13 cellular contexts compared by ENCODE assay signal in the genomic region with DNA sequence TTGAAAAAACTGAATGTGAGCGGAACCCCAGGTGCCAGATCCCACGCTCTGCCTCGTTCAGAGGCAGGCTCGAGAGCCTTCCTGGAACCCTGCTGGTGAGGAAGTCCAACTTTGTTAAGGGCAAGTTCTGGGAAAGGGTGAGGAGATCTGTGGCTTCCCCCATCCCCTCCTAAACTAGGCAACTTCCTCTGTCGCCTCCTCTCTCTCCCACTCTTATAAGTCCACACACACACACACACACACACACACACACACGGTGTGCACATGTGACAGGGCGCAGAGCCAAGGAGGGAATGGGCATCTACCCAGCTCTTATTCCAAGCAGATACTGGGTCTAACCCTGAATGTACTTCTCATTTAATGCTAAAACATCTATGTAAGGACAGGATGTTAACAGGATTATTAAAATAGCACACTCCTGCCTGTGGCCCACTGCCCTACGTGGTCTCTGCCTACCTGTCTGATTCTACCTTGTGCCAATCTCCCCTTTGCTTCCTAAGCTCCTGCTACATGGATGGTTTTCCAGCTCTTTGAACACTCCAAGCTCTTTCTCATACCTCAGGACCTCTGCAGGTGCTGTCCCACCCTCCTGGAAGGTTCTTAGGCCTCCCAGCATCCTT.
DNase-seq lines count a peak whose midpoint lies in the region; ATAC-seq and TF ChIP-seq lines count a peak whose summit lies in the region.
"Had no signal": no experiment of that assay in that cellular context is flagged by ENCODE, and none has a peak within 500 bp of the region (broad histone marks: within the 10 kb centered on the region; RNA-seq: fewer than 3 reads in every experiment).

No MANE protein-coding gene starts in this region.

- POLR2A ChIA-PET in activated CD4-positive, alpha-beta T cell treated with anti-CD3 and anti-CD28 coated beads for 36 hours (lab: Charles Lee) = interaction anchor here (0.6 kb wide), 1 partner anchor 27 kb away, joined by 3 read pairs; no protein-coding TSS in a partner anchor

- TF ChIP-seq EP300 in gastroesophageal sphincter (IDR thresholded peaks at IDR 0.05) = no peak

- H3K27me3 ChIP-seq in gastroesophageal sphincter = no peaks in the 10 kb centered on the region
- no peaks in the 10 kb centered on the region for H3K27me3 ChIP-seq in spleen (replicated peaks in 1 of 7)

- H3K9me3 Mint-ChIP-seq in activated CD4-positive, alpha-beta T cell treated with anti-CD3 and anti-CD28 coated beads for 36 hours (ENCODE audit: low read depth) = no peaks in the 10 kb centered on the region

- H3K27ac ChIP-seq in gastroesophageal sphincter (no peak overlapping the region), spleen (peak overlapping the region in 6 of 8 donors; percentile 6 to 67 (median 45))

- intact Hi-C loops in activated CD4-positive, alpha-beta T cell treated with anti-CD3 and anti-CD28 coated beads for 36 hours (cut with DNase I, micrococcal nuclease) = no loop called here
- intact Hi-C loops in spleen (cut with DNase I; ENCODE audit: low total_unique reads) = no loop called here

- H3K36me3 Mint-ChIP-seq in activated CD4-positive, alpha-beta T cell treated with anti-CD3 and anti-CD28 coated beads for 36 hours (ENCODE audit: low read depth) = peaks cover 65% of the 10 kb centered on the region

- no peak for TF ChIP-seq POLR2A in gastroesophageal sphincter (IDR thresholded peaks at IDR 0.05)
- TF ChIP-seq POLR2A in spleen (IDR thresholded peaks at IDR 0.05) = no peak

- DNase-seq in activated CD4-positive, alpha-beta T cell treated with anti-CD3 and anti-CD28 coated beads for 36 hours = no peak
- DNase-seq in activated CD4-positive, alpha-beta T cell treated with anti-CD3 and anti-CD28 coated beads for 4 hours = no peak
- DNase-seq in UCSD-AML1 (lab: John Stamatoyannopoulos, UW; ENCODE audit: unreplicated experiment) (peak; percentile 87), spleen (no peak), NCI-H1930 (lab: John Stamatoyannopoulos, UW) (no peak), midbrain (lab: John Stamatoyannopoulos, UW) (no peak), middle frontal gyrus (ENCODE audit: extremely low spot score, low spot score) (no peak)
- DNase-seq: ACHN; NCI-H1417 treated with DMSO at 0.1 percent for 48 hours; SHP77 treated with DMSO at 0.1 percent for 48 hours; stimulated activated CD4-positive, alpha-beta T cell treated with anti-CD3 and anti-CD28 coated beads, Interleukin-2, amount 100 ng/mL, for 24 hours had no signal

- H3K4me3 Mint-ChIP-seq in activated CD4-positive, alpha-beta T cell treated with anti-CD3 and anti-CD28 coated beads for 36 hours = no peak overlapping the region

- H3K4me1 Mint-ChIP-seq in activated CD4-positive, alpha-beta T cell treated with anti-CD3 and anti-CD28 coated beads for 36 hours = peaks cover 17% of the 10 kb centered on the region

- H3K27me3 Mint-ChIP-seq in activated CD4-positive, alpha-beta T cell treated with anti-CD3 and anti-CD28 coated beads for 36 hours = no peaks in the 10 kb centered on the region

- CTCF ChIA-PET in activated CD4-positive, alpha-beta T cell treated with anti-CD3 and anti-CD28 coated beads for 36 hours (lab: Charles Lee) = interaction anchor here (0.5 to 1.4 kb wide), 5 partner anchors 8 to 1885 kb away, joined by 3 to 4 read pairs (median 3); no protein-coding TSS in a partner anchor

- peaks cover 0 to 22% (median 0%) of the 10 kb centered on the region in 3 donors for H3K4me1 ChIP-seq in gastroesophageal sphincter
- peaks cover 0 to 38% (median 12%) of the 10 kb centered on the region in 6 donors for H3K4me1 ChIP-seq in spleen

- H3K4me3 ChIP-seq in gastroesophageal sphincter (no peak overlapping the region), spleen (no peak overlapping the region)
- H3K4me3 ChIP-seq: GM12878 had no signal

- H3K36me3 ChIP-seq in gastroesophageal sphincter = peaks cover 0 to 55% of the 10 kb centered on the region in 2 donors
- peaks cover 0 to 100% (median 63%) of the 10 kb centered on the region in 6 donors for H3K36me3 ChIP-seq in spleen

- peak; percentile 23 for ATAC-seq in activated CD4-positive, alpha-beta T cell treated with anti-CD3 and anti-CD28 coated beads for 36 hours
- ATAC-seq in gastroesophageal sphincter = peak; percentile 55
- ATAC-seq: GM12878 had no signal

- 68 to 72% methylated on average over 5 to 8 of the region's 8 CpGs for WGBS in gastroesophageal sphincter (ENCODE audit: low coverage in 1 of 2), 2 donors
- WGBS in spleen, 5 donors = 38 to 57% (median 55%) methylated on average over 8 of the region's 8 CpGs

- no peak for TF ChIP-seq CTCF in gastroesophageal sphincter (IDR thresholded peaks at IDR 0.05)
- no peak for TF ChIP-seq CTCF in spleen (IDR thresholded peaks at IDR 0.05 in 8 of 11, conservative IDR thresholded peaks at IDR 0.05 in 3 of 11)

- peak overlapping the region; percentile 82 for H3K27ac Mint-ChIP-seq in activated CD4-positive, alpha-beta T cell treated with anti-CD3 and anti-CD28 coated beads for 36 hours

- H3K9me3 ChIP-seq in gastroesophageal sphincter (no peaks in the 10 kb centered on the region), spleen (no peaks in the 10 kb centered on the region)

Comparison
In these comparisons a context has a peak if more than half of its experiments do, and no peak if none do; other contexts are left out.
1. H3K27ac ChIP-seq: peak in spleen (6 of 8); none in gastroesophageal sphincter (0 of 4).